ENCODE assay signal across 1 cellular context in genomic region chr12:108838194-108839010, GRCh38.
A peak's percentile ranks its signal among the peaks of the same experiment; 100 is the strongest.
TF ChIP-seq lines count a peak whose summit lies in the region.

No MANE protein-coding gene starts in this region.

TF ChIP-seq in endothelial cell of umbilical vein, 7 proteins besides CTCF, POLR2A, EP300 and RAD21:
- TF ChIP-seq MYC (IDR thresholded peaks at IDR 0.05; ENCODE audit: low read depth, low read length) (peak; percentile 99), FOS (IDR thresholded peaks at IDR 0.05; ENCODE audit: borderline replicate concordance, insufficient read depth, low read length) (peak; percentile 96), GATA2 (IDR thresholded peaks at IDR 0.05; ENCODE audit: insufficient read depth, insufficient read length, low read depth, low read length) (peak; percentile 70), POLR2AphosphoS5 (IDR thresholded peaks at IDR 0.05; ENCODE audit: insufficient read depth, low read depth, low read length) (peak; percentile 100), EZH2 (IDR thresholded peaks at IDR 0.05; ENCODE audit: borderline replicate concordance, low read depth, low read length, severe bottlenecking) (no peak), JUN (IDR thresholded peaks at IDR 0.05; ENCODE audit: borderline replicate concordance, insufficient read depth, insufficient read length, low read depth) (peak; percentile 97), MAX (IDR thresholded peaks at IDR 0.05; ENCODE audit: insufficient read depth, insufficient read length) (peak; percentile 79)
